7 cellular contexts compared by ENCODE assay signal in the genomic region with DNA sequence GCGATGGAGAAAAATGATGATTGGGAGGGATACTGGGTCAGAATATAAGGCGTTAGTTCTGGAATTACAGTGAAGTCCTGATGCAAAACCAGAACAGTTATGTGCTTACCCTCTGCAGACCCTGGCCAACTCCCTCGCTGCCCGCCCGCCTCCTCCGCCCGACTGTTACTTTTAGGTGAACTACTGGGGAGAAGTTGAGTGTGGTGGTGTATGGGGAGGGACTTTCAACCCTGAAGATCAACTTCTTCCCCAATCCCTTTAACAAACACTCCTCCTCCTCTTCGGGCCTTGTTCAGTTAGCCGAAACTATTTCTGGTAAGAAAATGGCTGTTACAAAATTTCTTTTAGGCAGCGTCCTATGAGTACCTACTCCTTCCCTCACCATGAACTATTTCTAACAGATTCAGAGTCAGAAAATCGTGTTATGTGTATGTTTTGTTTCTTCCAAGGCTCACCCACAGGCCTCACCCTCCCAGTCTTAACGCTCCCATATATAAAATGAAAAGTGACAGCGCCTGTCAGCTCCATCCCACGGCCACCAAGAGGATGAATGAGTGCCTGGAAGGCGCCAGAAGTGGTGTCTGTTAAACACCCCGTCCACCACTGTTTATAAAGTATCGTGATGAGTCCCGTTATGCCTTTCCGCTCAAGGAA. TPM values are rescaled to one million over a fixed set of nuclear protein-coding genes. Genes with fewer than 3 reads are reported as not detected.
DNase-seq lines count a peak whose midpoint lies in the region; ATAC-seq, FAIRE-seq and TF ChIP-seq lines count a peak whose summit lies in the region.

No MANE protein-coding gene starts in this region.

- intact Hi-C loops in gastrocnemius medialis (cut with DNase I; ENCODE audit: low total_unique reads): loop anchor here (1.0 to 5.0 kb wide), 3 partner anchors 54 to 256 kb away; a partner anchor contains a TSS

- no peaks in the 10 kb centered on the region for H3K9me3 ChIP-seq in gastrocnemius medialis

- H3K36me3 Mint-ChIP-seq in glutamatergic neuron (ENCODE audit: unreplicated experiment): no peaks in the 10 kb centered on the region

- peaks cover 11% of the 10 kb centered on the region for H3K9me3 Mint-ChIP-seq in glutamatergic neuron (ENCODE audit: unreplicated experiment)

- H3K4me1 Mint-ChIP-seq in glutamatergic neuron (ENCODE audit: low read depth, unreplicated experiment): peaks cover 18% of the 10 kb centered on the region

- peak; percentile 51 for FAIRE-seq in GM18507 (lab: Jason Lieb, UNC)

- TF ChIP-seq POLR2A in gastrocnemius medialis (IDR thresholded peaks at IDR 0.05): no peak

- in situ Hi-C loops in gastrocnemius medialis (cut with MboI; ENCODE audit: low sequenced_read_pairs in 4 of 4): loop anchor here in 2 of 4 donors (10.0 to 25.0 kb wide), 2 partner anchors 169 to 256 kb away; a partner anchor contains a TSS

- peaks cover 3% of the 10 kb centered on the region for H3K27me3 Mint-ChIP-seq in glutamatergic neuron (ENCODE audit: unreplicated experiment)

- H3K27ac Mint-ChIP-seq in glutamatergic neuron (ENCODE audit: unreplicated experiment): peak overlapping the region; percentile 5

- no peak for DNase-seq in GM18507 (ENCODE audit: extremely low spot score, insufficient read length, low read depth)
- DNase-seq in glutamatergic neuron: no peak
- DNase-seq in gastrocnemius medialis: no peak
- DNase-seq in dermis blood vessel endothelial cell: no peak
- DNase-seq in NCI-H187 treated with DMSO at 0.1 percent for 48 hours (lab: John Stamatoyannopoulos, UW): no peak

- TF ChIP-seq CTCF in WI38 (IDR thresholded peaks at IDR 0.05; ENCODE audit: low read depth, low read length): no peak
- TF ChIP-seq CTCF in glutamatergic neuron (IDR thresholded peaks at IDR 0.05; ENCODE audit: partially characterized antibody, unreplicated experiment): no peak
- TF ChIP-seq CTCF in gastrocnemius medialis (IDR thresholded peaks at IDR 0.05 in 4 of 5, conservative IDR thresholded peaks at IDR 0.05 in 1 of 5): no peak

- H3K36me3 ChIP-seq in gastrocnemius medialis: no peaks in the 10 kb centered on the region

- H3K27me3 ChIP-seq in gastrocnemius medialis: no peaks in the 10 kb centered on the region

- H3K4me3 ChIP-seq in WI38 (ENCODE audit: low read depth, low read length) (peak overlapping the region; percentile 90), gastrocnemius medialis (peak overlapping the region; percentile 83 to 94 (median 94))

- peak overlapping the region; percentile 96 to 99 (median 97) for H3K27ac ChIP-seq in gastrocnemius medialis

- peak overlapping the region; percentile 90 for H3K4me3 Mint-ChIP-seq in glutamatergic neuron (ENCODE audit: unreplicated experiment)

- peaks cover 44 to 48% of the 10 kb centered on the region in 2 donors for H3K4me1 ChIP-seq in gastrocnemius medialis

- peak; percentile 3 for ATAC-seq in HG03139 (IDR thresholded peaks at IDR 0.05; ENCODE audit: unreplicated experiment)
- ATAC-seq in gastrocnemius medialis: no peak

RNA-seq across cellular contexts. Expression of a gene that starts 1.3 kb away (rescaled TPM):
- total RNA-seq in glutamatergic neuron (ENCODE audit: unreplicated experiment) (4.7 TPM), gastrocnemius medialis (1 to 10 TPM; 5.3 to 8.0 (median 5.9) TPM), dermis blood vessel endothelial cell (20.4 and 21.4 TPM in 2 replicates)
